In genomic region chr4:38671594-38671943, GRCh38 we compare ENCODE assay signal across 9 cellular contexts. TPM values are rescaled to one million over a fixed set of nuclear protein-coding genes. Genes with fewer than 3 reads are reported as not detected.
DNase-seq lines count a peak whose midpoint lies in the region; ATAC-seq, FAIRE-seq and TF ChIP-seq lines count a peak whose summit lies in the region.
"Had no signal": no experiment of that assay in that cellular context is flagged by ENCODE, and none has a peak within 500 bp of the region (broad histone marks: within the 10 kb centered on the region; RNA-seq: fewer than 3 reads in every experiment).

No MANE protein-coding gene starts in this region.

- H3K27ac ChIP-seq in BLaER1 treated with 17β-estradiol and CSF1 and Interleukin-3, amounts not matched to agents 10 nM and 100 nM, result no peak overlapping the region
- peak overlapping the region; percentile 44; the same call in 1 of the 2 replicates for H3K27ac ChIP-seq in Panc1 (ENCODE audit: low read length)
- peak overlapping the region; percentile 97 for H3K27ac ChIP-seq in epithelial cell of prostate
- peak overlapping the region; percentile 97 for H3K27ac ChIP-seq in parathyroid adenoma

- TF ChIP-seq CTCF in Panc1 (IDR thresholded peaks at IDR 0.05) (no peak), parathyroid adenoma (IDR thresholded peaks at IDR 0.05) (no peak)

- peak overlapping the region in 6 of 11 experiments; percentile 52 to 95 (median 70); a peak in 9 of 22 replicates for H3K4me2 ChIP-seq in BLaER1 treated with 17β-estradiol and CSF1 and Interleukin-3, amounts not matched to agents 10 nM and 100 nM
- H3K4me2 ChIP-seq in parathyroid adenoma (ENCODE audit: low read length), result peak overlapping the region; percentile 56

- DNase-seq in Panc1 (ENCODE audit: low read depth, low spot score) (no peak), epithelial cell of prostate (ENCODE audit: low read depth, low spot score) (no peak), head of caudate nucleus (no peak), HTR-8/SVneo (ENCODE audit: insufficient read length, low spot score) (no peak), occipital lobe (lab: John Stamatoyannopoulos, UW) (no peak)
- DNase-seq: NCI-H446 treated with DMSO at 0.1 percent for 48 hours had no signal

- in situ Hi-C loops in Panc1 (cut with HindIII; ENCODE audit: low pct_unique_long_range_greater_than_20kb, low sequenced_read_pairs), result no loop called here

- no peaks in the 10 kb centered on the region for H3K9me3 ChIP-seq in BLaER1 treated with 17β-estradiol and CSF1 and Interleukin-3, amounts not matched to agents 10 nM and 100 nM (replicated peaks in 1 of 11)
- H3K9me3 ChIP-seq in Panc1 (ENCODE audit: control insufficient read depth, insufficient read depth, low read depth, low read length), result no peaks in the 10 kb centered on the region
- no peaks in the 10 kb centered on the region for H3K9me3 ChIP-seq in parathyroid adenoma (ENCODE audit: control insufficient read depth, low read length)

- H3K79me2 ChIP-seq in parathyroid adenoma, result peaks cover 44% of the 10 kb centered on the region

- no peak for ATAC-seq in Panc1
- ATAC-seq in GM18867 (IDR thresholded peaks at IDR 0.05; ENCODE audit: unreplicated experiment), result no peak

- BruUV-seq in Panc1 (replicated peaks; lab: Mats Ljungman, UMichigan), result no TSS peak

- CTCF ChIA-PET in Panc1 (lab: Charles Lee), result no interaction called here

- peaks cover 10 to 97% (median 20%) of the 10 kb centered on the region in 10 experiments for H3K4me1 ChIP-seq in BLaER1 treated with 17β-estradiol and CSF1 and Interleukin-3, amounts not matched to agents 10 nM and 100 nM
- H3K4me1 ChIP-seq in Panc1 (ENCODE audit: control insufficient read depth, insufficient read depth, low read length) (peaks cover 75% of the 10 kb centered on the region), parathyroid adenoma (peaks cover 35% of the 10 kb centered on the region)

- peak overlapping the region in 1 of 11 experiments; percentile 75; a peak in 2 of 22 replicates for H3K9ac ChIP-seq in BLaER1 treated with 17β-estradiol and CSF1 and Interleukin-3, amounts not matched to agents 10 nM and 100 nM
- H3K9ac ChIP-seq in parathyroid adenoma, result no peak overlapping the region

- H2AFZ ChIP-seq in parathyroid adenoma, result no peak overlapping the region

- intact Hi-C loops in Panc1 (cut with micrococcal nuclease; ENCODE audit: unreplicated experiment), result loop anchor here (10.0 kb wide), 1 partner anchor 607 kb away; no protein-coding TSS in a partner anchor
- intact Hi-C loops in head of caudate nucleus (cut with DNase I), result loop anchor here (10.0 kb wide), 1 partner anchor 607 kb away; no protein-coding TSS in a partner anchor

- POLR2A ChIA-PET in Panc1 (lab: Charles Lee), result no interaction called here

- peaks cover 0 to 11% (median 0%) of the 10 kb centered on the region in 11 experiments; a peak in 1 of 22 replicates for H3K36me3 ChIP-seq in BLaER1 treated with 17β-estradiol and CSF1 and Interleukin-3, amounts not matched to agents 10 nM and 100 nM
- H3K36me3 ChIP-seq in Panc1 (ENCODE audit: control insufficient read depth, insufficient read depth, low read length) (no peaks in the 10 kb centered on the region), parathyroid adenoma (ENCODE audit: control insufficient read depth, insufficient read depth, low read length) (no peaks in the 10 kb centered on the region)

- no peak overlapping the region for H3K4me3 ChIP-seq in BLaER1 treated with 17β-estradiol and CSF1 and Interleukin-3, amounts not matched to agents 10 nM and 100 nM
- no peak overlapping the region for H3K4me3 ChIP-seq in Panc1 (ENCODE audit: low read depth in 2 of 2, low read length in 2 of 2)
- H3K4me3 ChIP-seq in parathyroid adenoma (ENCODE audit: low read depth, low read length), result peak overlapping the region; percentile 43

- H4K20me1 ChIP-seq in BLaER1 treated with 17β-estradiol and CSF1 and Interleukin-3, amounts not matched to agents 10 nM and 100 nM, result peaks cover 0 to 100% (median 12%) of the 10 kb centered on the region in 11 experiments; a peak in 14 of 22 replicates

- H3K27me3 ChIP-seq in BLaER1 treated with 17β-estradiol and CSF1 and Interleukin-3, amounts not matched to agents 10 nM and 100 nM, result peaks cover 22 to 88% (median 79%) of the 10 kb centered on the region in 11 experiments
- H3K27me3 ChIP-seq in Panc1 (ENCODE audit: control insufficient read depth, insufficient read depth, low read length), result no peaks in the 10 kb centered on the region
- H3K27me3 ChIP-seq in parathyroid adenoma (ENCODE audit: control insufficient read depth, insufficient read depth, low read length), result no peaks in the 10 kb centered on the region

- no peak for FAIRE-seq in HTR-8/SVneo (lab: Jason Lieb, UNC)

RNA-seq across cellular contexts. Expression of gene KLF3, which starts 7.6 kb away (rescaled TPM):
- total RNA-seq in Panc1 (2021; ENCODE audit: unreplicated experiment), result 14.4 TPM
- polyA plus RNA-seq in Panc1 (2012; ENCODE audit: insufficient read length), result 5.5 TPM
- 23.4 TPM for total RNA-seq in occipital lobe

Comparison
In these comparisons a context has a peak if more than half of its experiments do, and no peak if none do; other contexts are left out.
1. H3K27ac ChIP-seq: peak in Panc1 (single experiment), epithelial cell of prostate (single experiment) and parathyroid adenoma (single experiment); none in BLaER1 treated with 17β-estradiol and CSF1 and Interleukin-3, amounts not matched to agents 10 nM and 100 nM (0 of 11).